1 cellular context compared by ENCODE assay signal in the genomic region with DNA sequence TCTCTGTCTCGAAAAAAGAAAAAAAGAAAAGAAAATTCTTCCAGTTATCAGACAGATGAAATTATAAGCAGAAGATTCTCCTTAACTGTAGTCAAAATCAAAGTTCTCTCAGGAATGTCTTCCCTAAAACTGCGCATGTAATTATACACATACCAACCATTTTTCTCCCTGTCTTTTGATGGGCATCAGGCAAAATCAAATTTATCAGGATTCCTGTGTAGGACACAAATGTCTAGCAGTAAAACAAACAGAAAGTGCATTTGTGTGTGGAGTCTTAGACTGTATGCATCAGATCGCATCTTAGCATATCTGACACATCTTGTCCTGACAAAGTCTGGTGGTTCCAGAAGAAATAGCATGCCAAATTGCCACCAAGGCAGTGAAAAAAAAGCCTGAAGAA.
TF ChIP-seq lines count a peak whose summit lies in the region.

No MANE protein-coding gene starts in this region.

TF ChIP-seq in SK-N-SH, 30 proteins besides CTCF, POLR2A, EP300 and RAD21 (continued from another document):
- TF ChIP-seq, protein P1, sequence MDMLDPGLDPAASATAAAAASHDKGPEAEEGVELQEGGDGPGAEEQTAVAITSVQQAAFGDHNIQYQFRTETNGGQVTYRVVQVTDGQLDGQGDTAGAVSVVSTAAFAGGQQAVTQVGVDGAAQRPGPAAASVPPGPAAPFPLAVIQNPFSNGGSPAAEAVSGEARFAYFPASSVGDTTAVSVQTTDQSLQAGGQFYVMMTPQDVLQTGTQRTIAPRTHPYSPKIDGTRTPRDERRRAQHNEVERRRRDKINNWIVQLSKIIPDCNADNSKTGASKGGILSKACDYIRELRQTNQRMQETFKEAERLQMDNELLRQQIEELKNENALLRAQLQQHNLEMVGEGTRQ (IDR thresholded peaks at IDR 0.05; ENCODE audit: borderline replicate concordance, low read depth, low read length) = no peak
- TF ChIP-seq TCF12 (IDR thresholded peaks at IDR 0.05) (no peak), FOXM1 (IDR thresholded peaks at IDR 0.05; ENCODE audit: low read depth) (no peak), EZH2phosphoT487 (IDR thresholded peaks at IDR 0.05; ENCODE audit: borderline replicate concordance, low read depth) (no peak), RFX5 (IDR thresholded peaks at IDR 0.05; ENCODE audit: low read length) (no peak), TEAD4 (IDR thresholded peaks at IDR 0.05; ENCODE audit: borderline replicate concordance, insufficient read depth) (no peak), RXRA (IDR thresholded peaks at IDR 0.05; ENCODE audit: borderline replicate concordance, low read depth) (no peak), NFIC (IDR thresholded peaks at IDR 0.05; ENCODE audit: borderline replicate concordance) (no peak)
- TF ChIP-seq, protein P2, sequence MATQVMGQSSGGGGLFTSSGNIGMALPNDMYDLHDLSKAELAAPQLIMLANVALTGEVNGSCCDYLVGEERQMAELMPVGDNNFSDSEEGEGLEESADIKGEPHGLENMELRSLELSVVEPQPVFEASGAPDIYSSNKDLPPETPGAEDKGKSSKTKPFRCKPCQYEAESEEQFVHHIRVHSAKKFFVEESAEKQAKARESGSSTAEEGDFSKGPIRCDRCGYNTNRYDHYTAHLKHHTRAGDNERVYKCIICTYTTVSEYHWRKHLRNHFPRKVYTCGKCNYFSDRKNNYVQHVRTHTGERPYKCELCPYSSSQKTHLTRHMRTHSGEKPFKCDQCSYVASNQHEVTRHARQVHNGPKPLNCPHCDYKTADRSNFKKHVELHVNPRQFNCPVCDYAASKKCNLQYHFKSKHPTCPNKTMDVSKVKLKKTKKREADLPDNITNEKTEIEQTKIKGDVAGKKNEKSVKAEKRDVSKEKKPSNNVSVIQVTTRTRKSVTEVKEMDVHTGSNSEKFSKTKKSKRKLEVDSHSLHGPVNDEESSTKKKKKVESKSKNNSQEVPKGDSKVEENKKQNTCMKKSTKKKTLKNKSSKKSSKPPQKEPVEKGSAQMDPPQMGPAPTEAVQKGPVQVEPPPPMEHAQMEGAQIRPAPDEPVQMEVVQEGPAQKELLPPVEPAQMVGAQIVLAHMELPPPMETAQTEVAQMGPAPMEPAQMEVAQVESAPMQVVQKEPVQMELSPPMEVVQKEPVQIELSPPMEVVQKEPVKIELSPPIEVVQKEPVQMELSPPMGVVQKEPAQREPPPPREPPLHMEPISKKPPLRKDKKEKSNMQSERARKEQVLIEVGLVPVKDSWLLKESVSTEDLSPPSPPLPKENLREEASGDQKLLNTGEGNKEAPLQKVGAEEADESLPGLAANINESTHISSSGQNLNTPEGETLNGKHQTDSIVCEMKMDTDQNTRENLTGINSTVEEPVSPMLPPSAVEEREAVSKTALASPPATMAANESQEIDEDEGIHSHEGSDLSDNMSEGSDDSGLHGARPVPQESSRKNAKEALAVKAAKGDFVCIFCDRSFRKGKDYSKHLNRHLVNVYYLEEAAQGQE (IDR thresholded peaks at IDR 0.05; ENCODE audit: low read depth, low read length) = no peak
- TF ChIP-seq, protein P3, sequence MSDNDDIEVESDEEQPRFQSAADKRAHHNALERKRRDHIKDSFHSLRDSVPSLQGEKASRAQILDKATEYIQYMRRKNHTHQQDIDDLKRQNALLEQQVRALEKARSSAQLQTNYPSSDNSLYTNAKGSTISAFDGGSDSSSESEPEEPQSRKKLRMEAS (IDR thresholded peaks at IDR 0.05; ENCODE audit: low read depth) = no peak
TF ChIP-seq in SK-N-SH: peak in this region for 0.
